8 cellular contexts compared by ENCODE assay signal in genomic region chr13:113724780-113725315, GRCh38. TPM values are rescaled to one million over a fixed set of nuclear protein-coding genes. Genes with fewer than 3 reads are reported as not detected.
DNase-seq lines count a peak whose midpoint lies in the region; ATAC-seq and TF ChIP-seq lines count a peak whose summit lies in the region.

No MANE protein-coding gene starts in this region.

- H3K36me3 Mint-ChIP-seq in neural crest cell (ENCODE audit: low read depth): no peaks in the 10 kb centered on the region
- H3K36me3 Mint-ChIP-seq in stimulated activated naive CD8-positive, alpha-beta T cell treated with anti-CD3 and anti-CD28 coated beads, Interleukin-15, Interleukin-2, amounts not matched to agents 100 ng/mL and 50 ng/mL, for 24 hours (ENCODE audit: low read depth): no peaks in the 10 kb centered on the region

- no peaks in the 10 kb centered on the region for H3K9me3 Mint-ChIP-seq in neural crest cell
- H3K9me3 Mint-ChIP-seq in stimulated activated naive CD8-positive, alpha-beta T cell treated with anti-CD3 and anti-CD28 coated beads, Interleukin-15, Interleukin-2, amounts not matched to agents 100 ng/mL and 50 ng/mL, for 24 hours: no peaks in the 10 kb centered on the region

- peak; percentile 90 for ATAC-seq in GM18867 (IDR thresholded peaks at IDR 0.05; ENCODE audit: unreplicated experiment)
- ATAC-seq in HG03175 (IDR thresholded peaks at IDR 0.05; ENCODE audit: unreplicated experiment): peak; percentile 93

- peaks cover 3% of the 10 kb centered on the region for H3K4me1 Mint-ChIP-seq in neural crest cell
- peaks cover 14% of the 10 kb centered on the region for H3K4me1 Mint-ChIP-seq in stimulated activated naive CD8-positive, alpha-beta T cell treated with anti-CD3 and anti-CD28 coated beads, Interleukin-15, Interleukin-2, amounts not matched to agents 100 ng/mL and 50 ng/mL, for 24 hours (ENCODE audit: low read depth)

- peak overlapping the region; percentile 43 for H3K4me3 ChIP-seq in fibroblast of pulmonary artery (replicated peaks; ENCODE audit: low read depth, low read length)

- TF ChIP-seq CTCF in fibroblast of pulmonary artery (IDR thresholded peaks at IDR 0.05; ENCODE audit: low read length, missing control alignments) (peak; percentile 72), neural crest cell (conservative IDR thresholded peaks at IDR 0.05) (peak; percentile 90)

- H3K4me3 Mint-ChIP-seq in neural crest cell: peak overlapping the region; percentile 78
- peak overlapping the region; percentile 75 for H3K4me3 Mint-ChIP-seq in stimulated activated naive CD8-positive, alpha-beta T cell treated with anti-CD3 and anti-CD28 coated beads, Interleukin-15, Interleukin-2, amounts not matched to agents 100 ng/mL and 50 ng/mL, for 24 hours

- H3K27ac Mint-ChIP-seq in neural crest cell (ENCODE audit: unreplicated experiment): no peak overlapping the region
- peak overlapping the region; percentile 63 for H3K27ac Mint-ChIP-seq in stimulated activated naive CD8-positive, alpha-beta T cell treated with anti-CD3 and anti-CD28 coated beads, Interleukin-15, Interleukin-2, amounts not matched to agents 100 ng/mL and 50 ng/mL, for 24 hours

- DNase-seq in A172 (ENCODE audit: low spot score): peak; percentile 60
- DNase-seq in NCI-H82 (lab: John Stamatoyannopoulos, UW): peak; percentile 79
- DNase-seq in activated T-helper 1 cell treated with anti-CD3 and anti-CD28 coated beads, Interleukin-2, amount 50 U/mL, for 16 hours (ENCODE audit: low read depth in 1 of 2, low spot score in 1 of 2): peak; percentile 67 to 82
- DNase-seq in fibroblast of pulmonary artery (ENCODE audit: low read depth): peak; percentile 61
- peak; percentile 77 for DNase-seq in neural crest cell (ENCODE audit: low read depth, low spot score)

- H3K27me3 Mint-ChIP-seq in neural crest cell (ENCODE audit: low read depth): peaks cover 3% of the 10 kb centered on the region
- H3K27me3 Mint-ChIP-seq in stimulated activated naive CD8-positive, alpha-beta T cell treated with anti-CD3 and anti-CD28 coated beads, Interleukin-15, Interleukin-2, amounts not matched to agents 100 ng/mL and 50 ng/mL, for 24 hours: peaks cover 9% of the 10 kb centered on the region

RNA-seq across cellular contexts. Expression of gene TMEM255B, which starts 34.2 kb away (rescaled TPM):
- total RNA-seq in A172 (2014; rRNA removed; shearing (Covaris generic)): 1.8 and 2.3 TPM in 2 replicates
- total RNA-seq in neural crest cell: 2.4 and 2.5 TPM in 2 replicates

RNA-seq across cellular contexts. Expression of gene GRK1, which starts 57.8 kb away (rescaled TPM):
- not detected in 2 replicates for total RNA-seq in A172 (2014; rRNA removed; shearing (Covaris generic))
- total RNA-seq in neural crest cell: 0.77 and 1.5 TPM in 2 replicates

Comparison
In these comparisons a context has a peak if more than half of its experiments do, and no peak if none do; other contexts are left out.
1. Peak in every context shown above with its lines: DNase-seq, ATAC-seq and H3K4me3 ChIP-seq.